In the genomic region with DNA sequence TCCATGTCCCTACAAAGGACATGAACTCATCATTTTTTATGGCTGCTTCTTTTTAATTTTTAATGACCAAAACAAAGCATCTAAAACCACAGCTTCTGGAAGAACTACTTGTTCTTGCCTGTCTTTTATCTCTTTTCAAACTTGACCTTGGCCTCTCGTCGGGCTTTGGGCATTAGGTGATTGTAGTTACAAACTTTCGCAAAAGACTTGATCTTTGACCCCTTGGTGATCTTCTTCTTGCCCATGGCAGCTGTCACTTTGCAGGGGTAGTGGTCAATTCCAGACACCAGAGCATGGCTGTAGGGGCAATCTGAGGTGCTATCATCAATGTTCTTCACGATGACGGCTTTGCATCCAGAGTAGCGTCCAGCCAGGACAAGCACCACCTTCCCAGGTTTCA, we compare ENCODE assay signal across 37 cellular contexts.
"Had no signal": no experiment of that assay in that cellular context is flagged by ENCODE, and none has a peak within 500 bp of the region (broad histone marks: within the 10 kb centered on the region; RNA-seq: fewer than 3 reads in every experiment).

No MANE protein-coding gene starts in this region.

- H3K4me1 ChIP-seq: ascending aorta had no signal

- H3K4me3 Mint-ChIP-seq: activated B cell treated with CpG ODN at 0.5 μM for 24 hours; activated CD4-positive, alpha-beta memory T cell treated with anti-CD3 and anti-CD28 coated beads for 36 hours; activated CD4-positive, alpha-beta T cell treated with anti-CD3 and anti-CD28 coated beads, Interleukin-2, amount 10 ng/mL, durations not matched to agents 24 days and 14 days; activated CD8-positive, alpha-beta T cell treated with anti-CD3 and anti-CD28 coated beads for 36 hours; activated naive CD4-positive, alpha-beta T cell treated with anti-CD3 and anti-CD28 coated beads for 36 hours; activated T-cell treated with anti-CD3 and anti-CD28 coated beads, Interleukin-2, amount 50 U/mL, for 4 hours; activated T-cell treated with anti-CD3 and anti-CD28 coated beads, Interleukin-2, amount 50 U/mL, for 72 hours; activated T-helper 1 cell treated with anti-CD3 and anti-CD28 coated beads, Interleukin-12 subunit alpha, Interleukin-12 subunit beta, Interleukin-2, Interleukin-4 antibody, amounts not matched to agents 30 ng/mL and 10 ng/mL and 1 ng/mL, durations not matched to agents 14 hours and 24 hours and 36 hours; activated T-helper 17 cell treated with anti-CD3 and anti-CD28 coated beads, Interleukin-2, amount 50 U/mL, for 72 hours; brain; central memory CD8-positive, alpha-beta T cell; T-helper 1 cell treated with Interleukin-12 subunit alpha and Interleukin-12 subunit beta and Interleukin-4 antibody, amounts not matched to agents 30 μg/mL and 1 μg/mL, for 36 hours; T-helper 2 cell treated with Interferon-gamma antibody and Interleukin-4, amounts not matched to agents 5 μg/mL and 100 μg/mL, for 36 hours had no signal

- H3K27me3 Mint-ChIP-seq: activated B cell treated with CpG ODN at 0.5 μM for 24 hours; activated CD4-positive, alpha-beta memory T cell treated with anti-CD3 and anti-CD28 coated beads for 36 hours; activated CD4-positive, alpha-beta T cell treated with anti-CD3 and anti-CD28 coated beads, Interleukin-2, amount 10 ng/mL, durations not matched to agents 24 days and 14 days; activated CD8-positive, alpha-beta T cell treated with anti-CD3 and anti-CD28 coated beads for 36 hours; activated T-helper 17 cell treated with anti-CD3 and anti-CD28 coated beads, Interleukin-2, amount 50 U/mL, for 72 hours; brain; central memory CD8-positive, alpha-beta T cell had no signal

- H3K9me3 Mint-ChIP-seq: activated B cell treated with CpG ODN at 0.5 μM for 24 hours; activated CD8-positive, alpha-beta T cell treated with anti-CD3 and anti-CD28 coated beads for 36 hours; activated naive CD4-positive, alpha-beta T cell treated with anti-CD3 and anti-CD28 coated beads for 36 hours; activated T-cell treated with anti-CD3 and anti-CD28 coated beads, Interleukin-2, amount 50 U/mL, for 4 hours; activated T-cell treated with anti-CD3 and anti-CD28 coated beads, Interleukin-2, amount 50 U/mL, for 72 hours; activated T-helper 17 cell treated with anti-CD3 and anti-CD28 coated beads, Interleukin-2, amount 50 U/mL, for 72 hours; central memory CD8-positive, alpha-beta T cell had no signal

- H3K4me3 ChIP-seq: adrenal gland, ascending aorta, cardiac muscle cell had no signal

- DNase-seq: activated B cell treated with CpG ODN at 0.5 μM for 24 hours; activated CD4-positive, alpha-beta memory T cell treated with anti-CD3 and anti-CD28 coated beads for 36 hours; activated CD4-positive, alpha-beta T cell treated with anti-CD3 and anti-CD28 coated beads for 4 hours; activated CD4-positive, alpha-beta T cell treated with anti-CD3 and anti-CD28 coated beads, Interleukin-2, amount 10 ng/mL, durations not matched to agents 24 days and 14 days; activated CD4-positive, alpha-beta T cell treated with anti-CD3 and anti-CD28 coated beads, Interleukin-2, amount 50 U/mL, for 1 hour; activated CD4-positive, alpha-beta T cell treated with anti-CD3 and anti-CD28 coated beads, Interleukin-2, amount 50 U/mL, for 4 hours; activated CD4-positive, CD25-positive, alpha-beta regulatory T cell treated with anti-CD3 and anti-CD28 coated beads, Interleukin-2, amount 50 U/mL, for 72 hours; activated CD8-positive, alpha-beta memory T cell treated with anti-CD3 and anti-CD28 coated beads, Interleukin-2, amount 50 U/mL, for 4 hours; activated CD8-positive, alpha-beta T cell treated with anti-CD3 and anti-CD28 coated beads for 36 hours; activated effector memory CD4-positive, alpha-beta T cell treated with anti-CD3 and anti-CD28 coated beads, Interleukin-2, amount 50 U/mL, for 16 hours; activated gamma-delta T cell treated with Interleukin-2 at 50 U/mL for 16 hours; activated naive CD4-positive, alpha-beta T cell; activated naive CD4-positive, alpha-beta T cell treated with anti-CD3 and anti-CD28 coated beads for 36 hours; activated naive CD4-positive, alpha-beta T cell treated with anti-CD3 and anti-CD28 coated beads, Interleukin-2, amount 50 U/mL, for 16 hours; activated T-cell treated with anti-CD3 and anti-CD28 coated beads for 4 hours; activated T-cell treated with anti-CD3 and anti-CD28 coated beads, Interleukin-2, amount 50 U/mL, for 1 hour; activated T-cell treated with anti-CD3 and anti-CD28 coated beads, Interleukin-2, amount 50 U/mL, for 4 hours; activated T-cell treated with anti-CD3 and anti-CD28 coated beads, Interleukin-2, amount 50 U/mL, for 72 hours; adrenal gland; amniotic stem cell; caudate nucleus; cerebellar nuclear complex; T-helper 1 cell; T-helper 2 cell; T-helper 9 cell had no signal

- H3K27ac ChIP-seq: adrenal gland, ascending aorta, cardiac muscle cell, VCaP had no signal

- FAIRE-seq: bronchial epithelial cell, TTC549 had no signal

- H3K36me3 ChIP-seq: adrenal gland, ascending aorta, cardiac muscle cell had no signal

- H3K27ac Mint-ChIP-seq: activated B cell treated with CpG ODN at 0.5 μM for 24 hours; activated CD4-positive, alpha-beta memory T cell treated with anti-CD3 and anti-CD28 coated beads for 36 hours; activated CD4-positive, alpha-beta T cell treated with anti-CD3 and anti-CD28 coated beads, Interleukin-2, amount 10 ng/mL, durations not matched to agents 24 days and 14 days; activated CD8-positive, alpha-beta T cell treated with anti-CD3 and anti-CD28 coated beads for 36 hours; activated naive CD4-positive, alpha-beta T cell treated with anti-CD3 and anti-CD28 coated beads for 36 hours; activated naive CD4-positive, alpha-beta T cell treated with anti-CD3 and anti-CD28 coated beads, Interleukin-2, amount 50 U/mL, for 72 hours; activated T-cell treated with anti-CD3 and anti-CD28 coated beads, Interleukin-2, amount 50 U/mL, for 72 hours; activated T-helper 1 cell treated with anti-CD3 and anti-CD28 coated beads, Interleukin-12 subunit alpha, Interleukin-12 subunit beta, Interleukin-2, Interleukin-4 antibody, amounts not matched to agents 30 ng/mL and 10 ng/mL and 1 ng/mL, durations not matched to agents 14 hours and 24 hours and 36 hours; activated T-helper 17 cell treated with anti-CD3 and anti-CD28 coated beads, Interleukin-2, amount 50 U/mL, for 72 hours; brain; T-helper 1 cell treated with Interleukin-12 subunit alpha and Interleukin-12 subunit beta and Interleukin-4 antibody, amounts not matched to agents 30 μg/mL and 1 μg/mL, for 36 hours; T-helper 2 cell treated with Interferon-gamma antibody and Interleukin-4, amounts not matched to agents 5 μg/mL and 100 μg/mL, for 36 hours had no signal

- H3K9me3 ChIP-seq: adrenal gland, ascending aorta had no signal

- H3K27me3 ChIP-seq: adrenal gland, ascending aorta, cardiac muscle cell had no signal
